In the genomic region with DNA sequence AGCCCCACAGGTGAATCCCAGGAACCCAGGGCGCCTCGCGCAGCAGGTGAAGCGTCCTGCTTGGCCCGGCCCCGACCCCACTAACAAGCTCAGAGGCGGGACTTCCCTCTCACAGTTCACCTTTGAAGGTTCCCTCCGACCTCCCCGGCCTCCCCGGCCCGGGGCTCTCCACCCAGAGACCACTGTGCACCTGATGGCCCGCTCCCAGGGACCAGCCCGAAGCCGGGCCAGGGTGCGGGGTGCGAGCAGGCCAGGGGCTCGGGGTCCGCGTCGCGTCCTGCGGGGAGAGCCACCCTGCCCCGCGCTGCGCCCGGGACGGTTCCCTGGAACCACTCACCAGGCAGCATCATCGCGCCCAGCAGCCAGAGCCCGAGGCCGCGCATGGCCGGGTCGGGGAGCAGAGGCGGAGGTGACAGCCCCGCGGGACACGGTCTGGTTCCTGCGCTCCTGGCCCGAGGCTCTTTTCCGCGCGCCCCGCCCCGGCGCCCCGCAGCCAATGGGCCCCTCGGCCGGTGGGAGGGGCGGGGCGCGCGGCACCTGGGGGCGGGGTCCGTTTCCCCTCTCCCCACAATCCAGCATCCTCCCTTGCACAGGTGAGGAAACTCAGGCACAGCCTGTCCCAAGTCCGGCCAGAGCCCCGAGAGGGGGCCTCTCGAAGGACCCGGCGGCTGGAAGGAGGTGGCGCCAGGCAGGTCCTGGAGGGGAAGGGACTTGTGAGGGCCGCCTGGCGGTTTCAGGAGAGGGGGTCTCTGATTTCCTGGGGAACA, we compare ENCODE assay signal across 8 cellular contexts. TPM values are rescaled to one million over a fixed set of nuclear protein-coding genes. Genes with fewer than 3 reads are reported as not detected.
DNase-seq lines count a peak whose midpoint lies in the region; ATAC-seq and TF ChIP-seq lines count a peak whose summit lies in the region.

A gene (minus strand): TSS at position 434 of the 767 bp plus-strand sequence. CDS start 51 bp downstream, at position 383.

- DNase-seq in NCI-H748 (lab: John Stamatoyannopoulos, UW; ENCODE audit: unreplicated experiment) (peak; percentile 29), NCI-H748 treated with DMSO at 0.1 percent for 48 hours (lab: John Stamatoyannopoulos, UW) (no peak), neural crest cell (ENCODE audit: low read depth, low spot score) (no peak), KBM-7 (no peak)
- DNase-seq in effector memory CD8-positive, alpha-beta T cell, result peak; percentile 50 to 60 (median 53)

- ATAC-seq in HG03135 (IDR thresholded peaks at IDR 0.05; ENCODE audit: unreplicated experiment) (peak; percentile 37), HG03378 (IDR thresholded peaks at IDR 0.05; ENCODE audit: unreplicated experiment) (no peak)
- peak; percentile 41 to 44 for ATAC-seq in activated CD4-positive, CD25-positive, alpha-beta regulatory T cell treated with anti-CD3 and anti-CD28 coated beads, Interleukin-2, amount 50 U/mL, for 24 hours
- peak; percentile 18 for ATAC-seq in effector memory CD8-positive, alpha-beta T cell (replicated peaks)

- peak within 1 kb of the TSS; percentile 98 to 99 for H3K27ac Mint-ChIP-seq in effector memory CD8-positive, alpha-beta T cell
- no peak within 1 kb of the TSS for H3K27ac Mint-ChIP-seq in neural crest cell (ENCODE audit: unreplicated experiment)

- no peaks in the 10 kb centered on the region for H3K27me3 Mint-ChIP-seq in effector memory CD8-positive, alpha-beta T cell
- H3K27me3 Mint-ChIP-seq in neural crest cell (ENCODE audit: low read depth), result peaks cover 19% of the 10 kb centered on the region

- H3K36me3 Mint-ChIP-seq in effector memory CD8-positive, alpha-beta T cell (ENCODE audit: insufficient read depth), result peaks cover 47% of the 10 kb centered on the region
- no peaks in the 10 kb centered on the region for H3K36me3 Mint-ChIP-seq in neural crest cell (ENCODE audit: low read depth)

- no peaks in the 10 kb centered on the region for H3K9me3 Mint-ChIP-seq in effector memory CD8-positive, alpha-beta T cell
- H3K9me3 Mint-ChIP-seq in neural crest cell, result no peaks in the 10 kb centered on the region

- peak within 1 kb of the TSS; percentile 90 to 91 for H3K4me3 Mint-ChIP-seq in effector memory CD8-positive, alpha-beta T cell
- H3K4me3 Mint-ChIP-seq in neural crest cell, result peak within 1 kb of the TSS; percentile 27

- no peak for TF ChIP-seq CTCF in neural crest cell (conservative IDR thresholded peaks at IDR 0.05)

- peaks cover 19 to 35% of the 10 kb centered on the region in 2 donors for H3K4me1 Mint-ChIP-seq in effector memory CD8-positive, alpha-beta T cell (ENCODE audit: low read depth in 2 of 2)
- peaks cover 3% of the 10 kb centered on the region for H3K4me1 Mint-ChIP-seq in neural crest cell

- in situ Hi-C loops in KBM-7 (cut with MboI; ENCODE audit: low pct_unique_long_range_greater_than_20kb, low sequenced_read_pairs), result no loop called here

RNA-seq across cellular contexts. Expression of the gene that starts here (rescaled TPM):
- 3.6 and 4.5 TPM in 2 replicates for total RNA-seq in neural crest cell

Comparison
In these comparisons a context has a peak if more than half of its experiments do, and no peak if none do; other contexts are left out.
1. DNase-seq: peak in NCI-H748 (single experiment) and effector memory CD8-positive, alpha-beta T cell (3 of 3); none in NCI-H748 treated with DMSO at 0.1 percent for 48 hours (single experiment), neural crest cell (single experiment) and KBM-7 (single experiment).